ENCODE assay signal across 20 cellular contexts in genomic region chr15:63365004-63365555, GRCh38. TPM values are rescaled to one million over a fixed set of nuclear protein-coding genes. Genes with fewer than 3 reads are reported as not detected.
DNase-seq lines count a peak whose midpoint lies in the region; ATAC-seq and TF ChIP-seq lines count a peak whose summit lies in the region.
"Had no signal": no experiment of that assay in that cellular context is flagged by ENCODE, and none has a peak within 500 bp of the region (broad histone marks: within the 10 kb centered on the region; RNA-seq: fewer than 3 reads in every experiment).

No MANE protein-coding gene starts in this region.

- DNase-seq in left ventricle myocardium inferior = no peak
- DNase-seq in heart left ventricle = no peak
- DNase-seq in caudate nucleus (lab: John Stamatoyannopoulos, UW) = no peak
- no peak for DNase-seq in mucosa of descending colon
- no peak for DNase-seq in vagina (ENCODE audit: extremely low spot score in 2 of 2)
- no peak for DNase-seq in gastrocnemius medialis
- no peak for DNase-seq in NCI-H82 treated with DMSO at 0.1 percent for 48 hours (lab: John Stamatoyannopoulos, UW; ENCODE audit: unreplicated experiment)
- DNase-seq: CD8-positive, alpha-beta memory T cell; Kasumi-1; MG63; NCI-H1048; NCI-H1436; NCI-H1930; NCI-H748 treated with DMSO at 0.1 percent for 48 hours; Right ventricle myocardium superior; SK-N-SH had no signal

- peaks cover 29% of the 10 kb centered on the region for H3K4me1 ChIP-seq in left ventricle myocardium inferior
- peaks cover 0 to 25% (median 11%) of the 10 kb centered on the region in 12 donors for H3K4me1 ChIP-seq in heart left ventricle
- peaks cover 59% of the 10 kb centered on the region for H3K4me1 ChIP-seq in mucosa of descending colon (ENCODE audit: low read depth)
- H3K4me1 ChIP-seq in vagina = peaks cover 35% of the 10 kb centered on the region
- H3K4me1 ChIP-seq in gastrocnemius medialis = peaks cover 23 to 29% of the 10 kb centered on the region in 2 donors

- ATAC-seq in heart left ventricle (no peak), mucosa of descending colon (peak; percentile 44), gastrocnemius medialis (no peak), HG03432 (IDR thresholded peaks at IDR 0.05; ENCODE audit: unreplicated experiment) (no peak)

- H3K9me3 ChIP-seq in left ventricle myocardium inferior (replicated peaks) = no peaks in the 10 kb centered on the region
- H3K9me3 ChIP-seq in heart left ventricle = peaks cover 0 to under 1% (median 0%) of the 10 kb centered on the region in 12 donors
- no peaks in the 10 kb centered on the region for H3K9me3 ChIP-seq in mucosa of descending colon
- no peaks in the 10 kb centered on the region for H3K9me3 ChIP-seq in vagina
- H3K9me3 ChIP-seq in gastrocnemius medialis = no peaks in the 10 kb centered on the region
- H3K9me3 ChIP-seq: BLaER1 treated with 17β-estradiol and CSF1 and Interleukin-3, amounts not matched to agents 10 nM and 100 nM; MG63; SK-N-SH had no signal

- 75 to 84% (median 80%) methylated on average over 6 of the region's 6 CpGs for WGBS in heart left ventricle, 4 donors

- H3K27ac ChIP-seq in left ventricle myocardium inferior (replicated peaks) (peak overlapping the region; percentile 44), heart left ventricle (peak overlapping the region in 1 of 12 donors; percentile 27), caudate nucleus (ENCODE audit: low read depth, low read length) (peak overlapping the region; percentile 41), vagina (peak overlapping the region; percentile 23), gastrocnemius medialis (no peak overlapping the region)
- H3K27ac ChIP-seq: BLaER1 treated with 17β-estradiol and CSF1 and Interleukin-3, amounts not matched to agents 10 nM and 100 nM; HL-60 had no signal

- H3K36me3 ChIP-seq in left ventricle myocardium inferior (no peaks in the 10 kb centered on the region), heart left ventricle (no peaks in the 10 kb centered on the region), mucosa of descending colon (ENCODE audit: low read depth) (no peaks in the 10 kb centered on the region), vagina (no peaks in the 10 kb centered on the region), gastrocnemius medialis (no peaks in the 10 kb centered on the region)
- H3K36me3 ChIP-seq: BLaER1 treated with 17β-estradiol and CSF1 and Interleukin-3, amounts not matched to agents 10 nM and 100 nM; MG63 had no signal

- H3K27me3 ChIP-seq in left ventricle myocardium inferior (ENCODE audit: low read depth) (no peaks in the 10 kb centered on the region), heart left ventricle (no peaks in the 10 kb centered on the region), vagina (no peaks in the 10 kb centered on the region), gastrocnemius medialis (no peaks in the 10 kb centered on the region)
- H3K27me3 ChIP-seq: BLaER1 treated with 17β-estradiol and CSF1 and Interleukin-3, amounts not matched to agents 10 nM and 100 nM; MG63 had no signal

- TF ChIP-seq POLR2A in heart left ventricle (IDR thresholded peaks at IDR 0.05) (no peak), vagina (IDR thresholded peaks at IDR 0.05) (no peak), gastrocnemius medialis (IDR thresholded peaks at IDR 0.05) (no peak)

- in situ Hi-C loops in gastrocnemius medialis (cut with MboI; ENCODE audit: low sequenced_read_pairs in 4 of 4) = no loop called here

- H3K4me3 ChIP-seq in left ventricle myocardium inferior = no peak overlapping the region
- no peak overlapping the region for H3K4me3 ChIP-seq in heart left ventricle
- no peak overlapping the region for H3K4me3 ChIP-seq in mucosa of descending colon
- H3K4me3 ChIP-seq in vagina = no peak overlapping the region
- H3K4me3 ChIP-seq in gastrocnemius medialis = no peak overlapping the region
- H3K4me3 ChIP-seq: BLaER1 treated with 17β-estradiol and CSF1 and Interleukin-3, amounts not matched to agents 10 nM and 100 nM; MG63 had no signal

- TF ChIP-seq CTCF in left ventricle myocardium inferior (IDR thresholded peaks at IDR 0.05; ENCODE audit: borderline replicate concordance) = no peak
- TF ChIP-seq CTCF in heart left ventricle (IDR thresholded peaks at IDR 0.05) = no peak
- no peak for TF ChIP-seq CTCF in mucosa of descending colon (IDR thresholded peaks at IDR 0.05)
- no peak for TF ChIP-seq CTCF in vagina (IDR thresholded peaks at IDR 0.05)
- no peak for TF ChIP-seq CTCF in gastrocnemius medialis (IDR thresholded peaks at IDR 0.05 in 4 of 5, conservative IDR thresholded peaks at IDR 0.05 in 1 of 5)

- intact Hi-C loops in left ventricle myocardium inferior (cut with micrococcal nuclease) (no loop called here), heart left ventricle (cut with DNase I) (loop anchor here in 1 of 10 donors (10.0 kb wide), 1 partner anchor 60 kb away; no protein-coding TSS in a partner anchor), mucosa of descending colon (cut with DNase I, micrococcal nuclease) (no loop called here), vagina (cut with DNase I) (no loop called here), gastrocnemius medialis (cut with DNase I; ENCODE audit: low total_unique reads) (no loop called here)

RNA-seq across cellular contexts. Expression of gene CA12, which starts 16.6 kb away (rescaled TPM):
- total RNA-seq in left ventricle myocardium inferior (0.25 TPM), heart left ventricle (1 to 10 TPM in 2 of 9 donors, under 1 TPM in 4, not detected in 3; 0.12 to 5.2 (median 0.25) TPM), mucosa of descending colon (100 to 1,000 TPM; 141 to 645 (median 213) TPM), vagina (89.6 TPM), gastrocnemius medialis (1 to 10 TPM in 1 of 4 donors, under 1 TPM in 1, not detected in 2; 0.10 to 1.7 TPM)
- polyA plus RNA-seq in heart left ventricle = 1 to 10 TPM in 1 of 2 donors, under 1 TPM in 1; 0.04 to 1.5 TPM
- total RNA-seq: CD8-positive, alpha-beta memory T cell; OCI-LY7 had no signal

Comparison
In these comparisons a context has a peak if more than half of its experiments do, and no peak if none do; other contexts are left out.
1. H3K27ac ChIP-seq: peak in left ventricle myocardium inferior (single experiment), caudate nucleus (single experiment) and vagina (single experiment); none in gastrocnemius medialis (0 of 4).
2. RNA of gene CA12, which starts 16.6 kb away (total RNA-seq): 141 to 645 TPM in mucosa of descending colon and 89.6 TPM in vagina (single experiment); 0.25 TPM in left ventricle myocardium inferior (single experiment), 0.12 to 5.2 TPM in heart left ventricle and 0.10 to 1.7 TPM in gastrocnemius medialis; every median in the first group is over 10 times any median in the second.